20 cellular contexts compared by ENCODE assay signal in genomic region chrX:24392709-24393108, GRCh38. TPM values are rescaled to one million over a fixed set of nuclear protein-coding genes. Genes with fewer than 3 reads are reported as not detected.
DNase-seq lines count a peak whose midpoint lies in the region; ATAC-seq, FAIRE-seq and TF ChIP-seq lines count a peak whose summit lies in the region.
"Had no signal": no experiment of that assay in that cellular context is flagged by ENCODE, and none has a peak within 500 bp of the region (broad histone marks: within the 10 kb centered on the region; RNA-seq: fewer than 3 reads in every experiment).

No MANE protein-coding gene starts in this region.

- peaks cover 7% of the 10 kb centered on the region for H3K27me3 Mint-ChIP-seq in nephron progenitor cell (ENCODE audit: low read depth, poor library complexity)

- no peak overlapping the region for H3K27ac ChIP-seq in dorsolateral prefrontal cortex
- H3K27ac ChIP-seq: KMS-11, PC-9 had no signal

- DNase-seq in Ammon's horn (ENCODE audit: low spot score), result peak; percentile 6
- no peak for DNase-seq in HTR-8/SVneo (ENCODE audit: insufficient read length, low spot score)
- DNase-seq in fibroblast of peridontal ligament (ENCODE audit: extremely low read depth), result peak; percentile 25
- peak; percentile 49 for DNase-seq in left ventricle myocardium superior
- no peak for DNase-seq in nephron progenitor cell
- DNase-seq in dorsolateral prefrontal cortex, result no peak
- DNase-seq: DMS153, NCI-H187, NCI-H226, NCI-H524, NCI-H82, PC-9 had no signal

- peaks cover 37% of the 10 kb centered on the region for H3K4me1 Mint-ChIP-seq in nephron progenitor cell

- peak; percentile 75 for FAIRE-seq in HTR-8/SVneo (lab: Jason Lieb, UNC)
- FAIRE-seq: GM12891, GM18507 had no signal

- TF ChIP-seq CTCF in nephron progenitor cell (IDR thresholded peaks at IDR 0.05) (no peak), dorsolateral prefrontal cortex (IDR thresholded peaks at IDR 0.05 in 54 of 56, conservative IDR thresholded peaks at IDR 0.05 in 2 of 56; ENCODE audit: low read depth in 1 of 56, partially characterized antibody in 56 of 56) (no peak)

- H3K36me3 Mint-ChIP-seq in nephron progenitor cell (ENCODE audit: low read depth), result no peaks in the 10 kb centered on the region

- peaks cover 0 to 88% (median 48%) of the 10 kb centered on the region in 45 donors for H3K27me3 ChIP-seq in dorsolateral prefrontal cortex

- intact Hi-C loops in left ventricle myocardium superior (cut with micrococcal nuclease) (loop anchor here (10.0 kb wide), 1 partner anchor 92 kb away; no protein-coding TSS in a partner anchor), dorsolateral prefrontal cortex (cut with DNase I) (no loop called here)

- ATAC-seq in left ventricle myocardium superior (peak; percentile 84), HG02759 (IDR thresholded peaks at IDR 0.05; ENCODE audit: unreplicated experiment) (no peak)

- no peak overlapping the region for H3K4me3 Mint-ChIP-seq in nephron progenitor cell
- H3K4me3 Mint-ChIP-seq: B cell had no signal

- no peaks in the 10 kb centered on the region for H3K9me3 Mint-ChIP-seq in nephron progenitor cell

- H3K4me3 ChIP-seq in dorsolateral prefrontal cortex, result no peak overlapping the region
- H3K4me3 ChIP-seq: PC-9 had no signal

- H3K27ac Mint-ChIP-seq in nephron progenitor cell, result no peak overlapping the region
- H3K27ac Mint-ChIP-seq: B cell had no signal

RNA-seq across cellular contexts. Expression of gene SUPT20HL1, which starts 32.3 kb away (rescaled TPM):
- total RNA-seq in left ventricle myocardium superior (not detected), dorsolateral prefrontal cortex (under 1 TPM in 10 of 120 experiments, not detected in 110; 0.17 to 0.28 (median 0.21) TPM)
- total RNA-seq: B cell, Daoy, H4, PC-9, SK-MEL-5 had no signal

Comparison
In these comparisons a context has a peak if more than half of its experiments do, and no peak if none do; other contexts are left out.
1. DNase-seq: peak in Ammon's horn (single experiment), fibroblast of peridontal ligament (single experiment) and left ventricle myocardium superior (single experiment); none in HTR-8/SVneo (single experiment), nephron progenitor cell (single experiment) and dorsolateral prefrontal cortex (0 of 10).